8 cellular contexts compared by ENCODE assay signal in the genomic region with DNA sequence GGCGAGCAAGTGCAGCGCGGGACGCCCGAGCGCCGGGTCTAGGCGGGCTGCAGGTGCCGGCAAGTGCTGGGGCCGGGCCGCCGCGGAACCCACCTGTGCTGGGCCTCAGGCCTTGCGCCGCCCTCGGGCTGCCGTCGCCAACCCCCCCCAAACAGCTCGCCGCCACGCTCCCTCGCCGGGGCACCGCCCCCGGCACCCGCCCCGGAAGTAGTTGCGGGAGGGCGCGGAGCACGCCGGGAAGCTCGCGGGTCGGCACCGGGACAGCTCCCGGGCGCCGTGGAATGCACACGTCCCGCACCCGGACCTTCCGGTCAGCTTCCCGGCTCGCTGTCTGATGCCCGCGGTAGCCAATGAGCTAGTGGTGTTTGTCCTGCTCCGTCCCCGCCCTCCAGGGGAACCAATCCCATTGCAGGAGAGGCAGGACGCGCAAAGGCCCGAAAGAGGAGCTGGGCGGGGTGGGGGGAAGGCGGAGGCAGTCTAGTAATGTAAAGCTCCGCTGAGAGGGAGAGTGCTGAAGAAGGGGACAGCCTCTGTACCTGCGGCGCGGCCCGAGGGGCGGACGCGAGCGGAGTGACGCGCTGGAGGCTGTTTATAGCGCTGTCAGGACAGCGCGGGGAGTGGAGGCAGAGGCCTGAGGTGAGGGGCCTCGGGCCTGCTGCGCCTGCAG. TPM values are rescaled to one million over a fixed set of nuclear protein-coding genes. Genes with fewer than 3 reads are reported as not detected.
DNase-seq lines count a peak whose midpoint lies in the region; ATAC-seq and TF ChIP-seq lines count a peak whose summit lies in the region.

A gene with protein sequence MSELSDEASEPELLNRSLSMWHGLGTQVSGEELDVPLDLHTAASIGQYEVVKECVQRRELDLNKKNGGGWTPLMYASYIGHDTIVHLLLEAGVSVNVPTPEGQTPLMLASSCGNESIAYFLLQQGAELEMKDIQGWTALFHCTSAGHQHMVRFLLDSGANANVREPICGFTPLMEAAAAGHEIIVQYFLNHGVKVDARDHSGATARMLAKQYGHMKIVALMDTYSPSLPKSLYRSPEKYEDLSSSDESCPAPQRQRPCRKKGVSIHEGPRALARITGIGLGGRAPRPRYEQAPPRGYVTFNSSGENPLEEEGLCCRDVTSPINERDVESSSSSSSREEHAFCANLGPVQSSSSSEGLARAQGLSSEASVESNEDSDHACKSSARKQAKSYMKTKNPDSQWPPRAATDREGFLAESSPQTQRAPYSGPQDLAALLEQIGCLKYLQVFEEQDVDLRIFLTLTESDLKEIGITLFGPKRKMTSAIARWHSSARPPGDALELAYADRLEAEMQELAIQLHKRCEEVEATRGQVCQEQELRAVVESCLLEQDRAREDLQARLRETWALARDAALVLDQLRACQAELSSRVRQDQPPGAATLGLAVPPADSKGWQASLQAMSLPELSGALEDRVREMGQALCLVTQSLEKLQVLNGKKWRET (minus strand): TSS at position 209 of the 667 bp plus-strand sequence. CDS start 4,122 bp downstream, outside the sequence.
A gene (plus strand): TSS at position 475 of the 667 bp plus-strand sequence. CDS start 1,978 bp downstream, outside the sequence.

- H3K27me3 ChIP-seq in kidney epithelial cell (ENCODE audit: control insufficient read depth, insufficient read depth, low read length), result no peaks in the 10 kb centered on the region

- TF ChIP-seq CTCF in AG10803 (conservative IDR thresholded peaks at IDR 0.05; ENCODE audit: low read length) (no peak), kidney epithelial cell (IDR thresholded peaks at IDR 0.05; ENCODE audit: insufficient read depth, low read length, poor library complexity, severe bottlenecking) (no peak)

- peak; percentile 98 for DNase-seq in AG10803 (ENCODE audit: low read depth)
- peak; percentile 88 for DNase-seq in NCI-H345 treated with DMSO at 0.1 percent for 48 hours (lab: John Stamatoyannopoulos, UW; ENCODE audit: unreplicated experiment)
- DNase-seq in activated CD4-positive, CD25-positive, alpha-beta regulatory T cell treated with anti-CD3 and anti-CD28 coated beads, Interleukin-2, amount 50 U/mL, for 72 hours, result peak; percentile 81
- peak; percentile 99 for DNase-seq in cerebellum (ENCODE audit: low spot score)
- DNase-seq in kidney epithelial cell (ENCODE audit: low read depth), result peak; percentile 88
- DNase-seq in stimulated activated CD4-positive, alpha-beta T cell treated with anti-CD3 and anti-CD28 coated beads, Interleukin-15, amount 100 ng/mL, for 24 hours, result peak; percentile 90

- ATAC-seq in GM19023 (IDR thresholded peaks at IDR 0.05; ENCODE audit: unreplicated experiment), result peak; percentile 76
- ATAC-seq in HG03196 (IDR thresholded peaks at IDR 0.05; ENCODE audit: unreplicated experiment), result peak; percentile 72

- no peaks in the 10 kb centered on the region for H3K36me3 ChIP-seq in kidney epithelial cell (ENCODE audit: control insufficient read depth, insufficient read depth, low read length)

- peak within 1 kb of the TSS; percentile 98 for H3K4me3 ChIP-seq in AG10803 (ENCODE audit: low read length)
- peak within 1 kb of the TSS; percentile 99 for H3K4me3 ChIP-seq in kidney epithelial cell (ENCODE audit: low read depth, low read length)

RNA-seq across cellular contexts. Expression of the first gene that starts in this region (rescaled TPM):
- total RNA-seq in cerebellum, result 29.1 TPM
- 22.0 and 28.6 TPM in 2 replicates for total RNA-seq in kidney epithelial cell

RNA-seq across cellular contexts. Expression of the second gene that starts in this region (rescaled TPM):
- 1.5 TPM for total RNA-seq in cerebellum
- total RNA-seq in kidney epithelial cell, result 0.62 and 1.8 TPM in 2 replicates

Comparison
In these comparisons a context has a peak if more than half of its experiments do, and no peak if none do; other contexts are left out.
1. Peak in every context shown above with its lines: DNase-seq, ATAC-seq and H3K4me3 ChIP-seq.